Comparison of ENCODE assay signal across 18 cellular contexts in the genomic region with DNA sequence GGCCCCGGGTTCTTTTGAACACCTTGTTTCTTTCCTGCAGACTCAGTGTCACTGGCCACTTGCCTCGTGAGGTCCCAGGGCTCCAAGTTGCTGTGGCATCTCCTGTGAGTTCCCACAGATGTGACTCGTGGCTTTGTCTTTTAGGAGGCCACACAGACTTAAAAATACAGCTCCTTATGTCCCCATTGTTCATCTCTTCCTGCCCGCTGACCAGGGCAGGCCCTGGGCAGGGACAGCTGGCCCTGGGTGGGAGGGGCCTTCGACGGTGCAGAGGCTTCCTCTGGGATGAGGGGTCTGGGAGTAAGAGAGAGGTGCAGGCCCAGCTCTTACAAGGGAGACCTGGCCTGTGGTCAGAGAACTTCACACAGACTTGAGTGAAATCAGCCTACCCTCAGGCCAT. TPM values are rescaled to one million over a fixed set of nuclear protein-coding genes. Genes with fewer than 3 reads are reported as not detected.
A peak's percentile ranks its signal among the peaks of the same experiment; 100 is the strongest.
DNase-seq lines count a peak whose midpoint lies in the region; ATAC-seq, FAIRE-seq and TF ChIP-seq lines count a peak whose summit lies in the region.
"Had no signal": no experiment of that assay in that cellular context is flagged by ENCODE, and none has a peak within 500 bp of the region (broad histone marks: within the 10 kb centered on the region; RNA-seq: fewer than 3 reads in every experiment).

No MANE protein-coding gene starts in this region.

- no peak overlapping the region for H4K8ac ChIP-seq in trophoblast cell (ENCODE audit: low read depth, low read length)

- no peak overlapping the region for H2BK120ac ChIP-seq in trophoblast cell (ENCODE audit: insufficient read depth, low read length, poor library complexity)

- peak overlapping the region in 9 of 10 donors; percentile 11 to 99 (median 70) for H3K4me3 Mint-ChIP-seq in naive thymus-derived CD8-positive, alpha-beta T cell

- no peak for FAIRE-seq in kidney (lab: Jason Lieb, UNC)

- TF ChIP-seq CTCF in kidney (IDR thresholded peaks at IDR 0.05; ENCODE audit: borderline replicate concordance, extremely low read depth, insufficient read depth) (no peak), ascending aorta (IDR thresholded peaks at IDR 0.05) (no peak)

- POLR2A ChIA-PET in naive thymus-derived CD8-positive, alpha-beta T cell (lab: Charles Lee): interaction anchor here (0.6 to 28.6 kb wide), 6 partner anchors 4 to 252 kb away, joined by 3 to 1000 read pairs (median 8); a partner anchor contains a TSS

- peaks cover 8 to 46% (median 26%) of the 10 kb centered on the region in 3 donors for H3K36me3 Mint-ChIP-seq in naive thymus-derived CD8-positive, alpha-beta T cell

- H3K14ac ChIP-seq in trophoblast cell (ENCODE audit: low read length): no peak overlapping the region

- no peak overlapping the region for H2BK5ac ChIP-seq in trophoblast cell (ENCODE audit: low read depth, low read length, poor library complexity)

- H3K23ac ChIP-seq in trophoblast cell (ENCODE audit: low read length): no peak overlapping the region

- H3K4ac ChIP-seq in trophoblast cell (ENCODE audit: low read depth, low read length): no peak overlapping the region

- H3K36me3 ChIP-seq in BLaER1 (peaks cover 51% of the 10 kb centered on the region), kidney (ENCODE audit: control insufficient read depth in 1 of 2, insufficient read depth in 2 of 2, low read length in 2 of 2) (peaks cover 8 to 23% of the 10 kb centered on the region in 2 donors), ascending aorta (peaks cover 13 to 67% of the 10 kb centered on the region in 2 donors), trophoblast cell (ENCODE audit: control insufficient read depth in 1 of 2, insufficient read depth in 2 of 2, low read length in 2 of 2) (no peaks in the 10 kb centered on the region)

- no peak overlapping the region for H2AK5ac ChIP-seq in trophoblast cell (ENCODE audit: low read length)

- WGBS in trophoblast cell (ENCODE audit: extremely low coverage, insufficient coverage, insufficient read length): no CpG with 5 or more reads among the region's 6 CpGs

- no peak overlapping the region for H2AFZ ChIP-seq in trophoblast cell (ENCODE audit: insufficient read depth, low read length, poor library complexity)

- peaks cover 2% of the 10 kb centered on the region for H3K79me1 ChIP-seq in trophoblast cell (ENCODE audit: low read length)

- ATAC-seq in naive thymus-derived CD8-positive, alpha-beta T cell: no peak
- ATAC-seq: right cardiac atrium had no signal

- H3K4me3 ChIP-seq in BLaER1: no peak overlapping the region; the same call in 1 of the 2 replicates
- H3K4me3 ChIP-seq in kidney (ENCODE audit: low read length in 2 of 2): no peak overlapping the region
- H3K4me3 ChIP-seq in ascending aorta: no peak overlapping the region
- no peak overlapping the region for H3K4me3 ChIP-seq in trophoblast cell (ENCODE audit: low read depth, low read length)
- H3K4me3 ChIP-seq: colonic mucosa, Peyer's patch had no signal

- H3K27ac ChIP-seq in BLaER1 (peak overlapping the region; percentile 78), kidney (ENCODE audit: low read depth in 2 of 2, low read length in 2 of 2) (no peak overlapping the region), ascending aorta (peak overlapping the region in 1 of 2 donors; percentile 56), trophoblast cell (ENCODE audit: low read depth, low read length) (no peak overlapping the region)
- H3K27ac ChIP-seq: colonic mucosa had no signal

- H4K20me1 ChIP-seq in BLaER1: peaks cover 24% of the 10 kb centered on the region; the same call in 1 of the 2 replicates

- 0 out of 2 replicates have a peak overlapping the region, but pooled peaks have one; percentile 32 for H3K9ac ChIP-seq in BLaER1
- H3K9ac ChIP-seq in kidney (ENCODE audit: low read length in 2 of 2): no peak overlapping the region
- H3K9ac ChIP-seq in trophoblast cell (ENCODE audit: low read length): no peak overlapping the region

- DNase-seq in EH (ENCODE audit: low read depth) (peak; percentile 16), dermis blood vessel endothelial cell (peak; percentile 56), NCI-H774 (lab: John Stamatoyannopoulos, UW) (no peak), kidney (no peak), ascending aorta (ENCODE audit: low spot score in 2 of 2) (no peak), trophoblast cell (no peak)
- DNase-seq in naive thymus-derived CD8-positive, alpha-beta T cell: no peak
- DNase-seq: activated CD4-positive, alpha-beta T cell treated with anti-CD3 and anti-CD28 coated beads, Interleukin-2, amount 50 U/mL, for 4 hours; aorta; Calu3; colonic mucosa; mesenchymal stem cell; NCI-H1436; NCI-H2171 treated with DMSO at 0.1 percent for 48 hours; nucleus accumbens; Peyer's patch; right cardiac atrium had no signal

- no peak overlapping the region for H4K91ac ChIP-seq in trophoblast cell (ENCODE audit: low read depth, low read length)

- H3K27me3 ChIP-seq in BLaER1 (no peaks in the 10 kb centered on the region), ascending aorta (no peaks in the 10 kb centered on the region), trophoblast cell (ENCODE audit: insufficient read depth, low read length) (no peaks in the 10 kb centered on the region)
- H3K27me3 ChIP-seq: colonic mucosa, Peyer's patch had no signal

- intact Hi-C loops in kidney (cut with DNase I) (no loop called here), ascending aorta (cut with DNase I) (no loop called here)

- H3K79me2 ChIP-seq in trophoblast cell (ENCODE audit: control insufficient read depth, insufficient read depth, low read length, poor library complexity): no peaks in the 10 kb centered on the region

- peaks cover 94% of the 10 kb centered on the region for H3K4me1 ChIP-seq in BLaER1
- H3K4me1 ChIP-seq in kidney (ENCODE audit: control insufficient read depth in 1 of 2, insufficient read depth in 1 of 2, low read depth in 1 of 2, low read length in 2 of 2): peaks cover 0 to 30% of the 10 kb centered on the region in 2 donors
- peaks cover 9 to 36% of the 10 kb centered on the region in 2 donors for H3K4me1 ChIP-seq in ascending aorta
- peaks cover 8 to 12% of the 10 kb centered on the region in 2 experiments for H3K4me1 ChIP-seq in trophoblast cell (ENCODE audit: control insufficient read depth in 1 of 2, insufficient read depth in 2 of 2, low read length in 2 of 2)

- H3K27ac Mint-ChIP-seq in naive thymus-derived CD8-positive, alpha-beta T cell: peak overlapping the region; percentile 93 to 100 (median 99)

- no peak overlapping the region for H4K12ac ChIP-seq in trophoblast cell (ENCODE audit: low read depth, low read length)

- H3K27me3 Mint-ChIP-seq in naive thymus-derived CD8-positive, alpha-beta T cell: no peaks in the 10 kb centered on the region

- H3K18ac ChIP-seq in trophoblast cell (ENCODE audit: low read length): no peak overlapping the region

- H3K9me3 ChIP-seq in BLaER1 (no peaks in the 10 kb centered on the region), kidney (ENCODE audit: control insufficient read depth in 1 of 2, low read length in 2 of 2) (no peaks in the 10 kb centered on the region), ascending aorta (no peaks in the 10 kb centered on the region), trophoblast cell (ENCODE audit: insufficient read depth, low read depth, low read length) (peaks cover 7% of the 10 kb centered on the region)
- H3K9me3 ChIP-seq: colonic mucosa, Peyer's patch had no signal

- peak overlapping the region; percentile 86 for H3K4me2 ChIP-seq in BLaER1
- no peak overlapping the region for H3K4me2 ChIP-seq in trophoblast cell (ENCODE audit: low read length)

- no peaks in the 10 kb centered on the region for H3K9me3 Mint-ChIP-seq in naive thymus-derived CD8-positive, alpha-beta T cell

- H2BK12ac ChIP-seq in trophoblast cell (ENCODE audit: low read length): no peak overlapping the region

- peaks cover 38 to 97% (median 87%) of the 10 kb centered on the region in 4 donors for H3K4me1 Mint-ChIP-seq in naive thymus-derived CD8-positive, alpha-beta T cell

RNA-seq across cellular contexts. Expression of a gene that starts 15.6 kb away (rescaled TPM):
- 22.0 and 31.8 TPM in 2 replicates for total RNA-seq in dermis blood vessel endothelial cell
- total RNA-seq in naive thymus-derived CD8-positive, alpha-beta T cell: 100 to 1,000 TPM; 361 to 364 TPM
- polyA plus RNA-seq in naive thymus-derived CD8-positive, alpha-beta T cell: 100 to 1,000 TPM; 387 to 877 (median 421) TPM
- total RNA-seq in kidney: 26.2 TPM
- 14.4 TPM for polyA plus RNA-seq in kidney (ENCODE audit: insufficient read depth, low read depth, low replicate concordance)
- total RNA-seq in ascending aorta: 75.4 TPM
- polyA plus RNA-seq in trophoblast cell (2013): 4.2 and 4.4 TPM in 2 replicates

RNA-seq across cellular contexts. Expression of a gene that starts 57.6 kb away (rescaled TPM):
- total RNA-seq in dermis blood vessel endothelial cell (2.5 and 3.1 TPM in 2 replicates), kidney (31.7 TPM), ascending aorta (14.3 TPM)
- total RNA-seq in naive thymus-derived CD8-positive, alpha-beta T cell: 10 to 100 TPM; 46.0 to 47.2 TPM
- polyA plus RNA-seq in naive thymus-derived CD8-positive, alpha-beta T cell: 10 to 100 TPM; 11.3 to 48.3 (median 11.7) TPM
- 65.5 TPM for polyA plus RNA-seq in kidney (ENCODE audit: insufficient read depth, low read depth, low replicate concordance)
- 3.4 and 3.6 TPM in 2 replicates for polyA plus RNA-seq in trophoblast cell (2013)

Comparison
In these comparisons a context has a peak if more than half of its experiments do, and no peak if none do; other contexts are left out.
1. DNase-seq: peak in EH (single experiment) and dermis blood vessel endothelial cell (single experiment); none in naive thymus-derived CD8-positive, alpha-beta T cell (0 of 10), NCI-H774 (single experiment), kidney (single experiment), ascending aorta (0 of 2) and trophoblast cell (0 of 2).